In genomic region chr12:14362347-14362746, GRCh38 we compare ENCODE assay signal across 18 cellular contexts. TPM values are rescaled to one million over a fixed set of nuclear protein-coding genes. Genes with fewer than 3 reads are reported as not detected.
A peak's percentile ranks its signal among the peaks of the same experiment; 100 is the strongest.
DNase-seq lines count a peak whose midpoint lies in the region; ATAC-seq and TF ChIP-seq lines count a peak whose summit lies in the region.
"Had no signal": no experiment of that assay in that cellular context is flagged by ENCODE, and none has a peak within 500 bp of the region (broad histone marks: within the 10 kb centered on the region; RNA-seq: fewer than 3 reads in every experiment).

No MANE protein-coding gene starts in this region.

- peaks cover 5% of the 10 kb centered on the region; the same call in 1 of the 2 replicates for H3F3A ChIP-seq in OCI-LY1 (ENCODE audit: insufficient read depth, low read length)

- H3K27ac Mint-ChIP-seq in activated CD4-positive, alpha-beta T cell treated with anti-CD3 and anti-CD28 coated beads for 36 hours = peak overlapping the region; percentile 39
- H3K27ac Mint-ChIP-seq in stimulated activated memory B cell treated with anti-CD40 and anti-IgM and Interleukin-4, amounts not matched to agents 10 μg/mL and 1 μg/mL and 100 μg/mL, for 72 hours = peak overlapping the region; percentile 87
- H3K27ac Mint-ChIP-seq: GM23338, mesothelial cell of epicardium had no signal

- POLR2A ChIA-PET in activated CD4-positive, alpha-beta T cell treated with anti-CD3 and anti-CD28 coated beads for 36 hours (lab: Charles Lee) = no interaction called here

- H3K79me2 ChIP-seq in OCI-LY1 (ENCODE audit: insufficient read depth, low read length) = peaks cover 13% of the 10 kb centered on the region

- H2AFZ ChIP-seq in OCI-LY1 (ENCODE audit: low read length) = no peak overlapping the region
- H2AFZ ChIP-seq: GM23338 had no signal

- H3K27me3 Mint-ChIP-seq in activated CD4-positive, alpha-beta T cell treated with anti-CD3 and anti-CD28 coated beads for 36 hours = no peaks in the 10 kb centered on the region
- H3K27me3 Mint-ChIP-seq in stimulated activated memory B cell treated with anti-CD40 and anti-IgM and Interleukin-4, amounts not matched to agents 10 μg/mL and 1 μg/mL and 100 μg/mL, for 72 hours = no peaks in the 10 kb centered on the region

- no peaks in the 10 kb centered on the region for H3K9me3 Mint-ChIP-seq in activated CD4-positive, alpha-beta T cell treated with anti-CD3 and anti-CD28 coated beads for 36 hours (ENCODE audit: low read depth)
- peaks cover 6% of the 10 kb centered on the region for H3K9me3 Mint-ChIP-seq in stimulated activated memory B cell treated with anti-CD40 and anti-IgM and Interleukin-4, amounts not matched to agents 10 μg/mL and 1 μg/mL and 100 μg/mL, for 72 hours
- H3K9me3 Mint-ChIP-seq: mesothelial cell of epicardium had no signal

- TF ChIP-seq CTCF in OCI-LY1 (IDR thresholded peaks at IDR 0.05; ENCODE audit: low read length) = no peak

- CTCF ChIA-PET in activated CD4-positive, alpha-beta T cell treated with anti-CD3 and anti-CD28 coated beads for 36 hours (lab: Charles Lee) = interaction anchor here (1.7 to 2.1 kb wide), 2 partner anchors 107 to 124 kb away, joined by 3 to 5 read pairs; no protein-coding TSS in a partner anchor

- H3K9ac ChIP-seq in OCI-LY1 (ENCODE audit: low read length) = no peak overlapping the region

- peak overlapping the region; percentile 64 for H3K27ac ChIP-seq in OCI-LY1 (ENCODE audit: low read depth, low read length, poor library complexity, severe bottlenecking)
- H3K27ac ChIP-seq: SJSA1, stomach, VCaP had no signal

- no peaks in the 10 kb centered on the region; the same call in 1 of the 2 replicates for H3K9me3 ChIP-seq in OCI-LY1 (ENCODE audit: low read length)
- H3K9me3 ChIP-seq: MG63, stomach had no signal

- H3K9me2 ChIP-seq in OCI-LY1 (ENCODE audit: low read depth, low read length) = no peaks in the 10 kb centered on the region

- peaks cover 17% of the 10 kb centered on the region for H3K4me1 Mint-ChIP-seq in activated CD4-positive, alpha-beta T cell treated with anti-CD3 and anti-CD28 coated beads for 36 hours
- H3K4me1 Mint-ChIP-seq in stimulated activated memory B cell treated with anti-CD40 and anti-IgM and Interleukin-4, amounts not matched to agents 10 μg/mL and 1 μg/mL and 100 μg/mL, for 72 hours = peaks cover 26% of the 10 kb centered on the region

- no peak for ATAC-seq in activated CD4-positive, alpha-beta T cell treated with anti-CD3 and anti-CD28 coated beads for 36 hours
- ATAC-seq in GM21447 (IDR thresholded peaks at IDR 0.05; ENCODE audit: unreplicated experiment) (peak; percentile 36), GM19324 (IDR thresholded peaks at IDR 0.05; ENCODE audit: low FRiP score, unreplicated experiment) (no peak), GM21390 (IDR thresholded peaks at IDR 0.05; ENCODE audit: unreplicated experiment) (no peak)
- peak; percentile 46 for ATAC-seq in stimulated activated memory B cell treated with anti-CD40 and anti-IgM and Interleukin-4, amounts not matched to agents 10 μg/mL and 1 μg/mL and 100 μg/mL, for 72 hours
- ATAC-seq: GM23338 had no signal

- peaks cover 39% of the 10 kb centered on the region for H3K4me1 ChIP-seq in OCI-LY1 (ENCODE audit: insufficient read depth, low read length, severe bottlenecking)

- no peak overlapping the region for H3K4me2 ChIP-seq in OCI-LY1 (ENCODE audit: low read length)
- H3K4me2 ChIP-seq: GM23338 had no signal

- H3K4me3 ChIP-seq in OCI-LY1 (ENCODE audit: low read depth, low read length, poor library complexity, severe bottlenecking) = no peak overlapping the region
- H3K4me3 ChIP-seq: GM23338, MG63, SJSA1, stomach had no signal

- no peaks in the 10 kb centered on the region for H3K27me3 ChIP-seq in OCI-LY1 (ENCODE audit: insufficient read depth, low read length)
- H3K27me3 ChIP-seq: MG63, SJSA1, stomach had no signal

- DNase-seq in activated CD4-positive, alpha-beta T cell treated with anti-CD3 and anti-CD28 coated beads for 36 hours = no peak
- DNase-seq in activated CD4-positive, alpha-beta T cell treated with anti-CD3 and anti-CD28 coated beads, Interleukin-2, amount 50 U/mL, for 4 hours = no peak
- DNase-seq in DMS79 (lab: John Stamatoyannopoulos, UW) = no peak
- DNase-seq: 8988T; kidney; MG63; NK-92 treated with Interleukin-12 subunit alpha and Interleukin-12 subunit beta, amount 100 ng/mL, for 24 hours; occipital lobe; stomach had no signal

- intact Hi-C loops in activated CD4-positive, alpha-beta T cell treated with anti-CD3 and anti-CD28 coated beads for 36 hours (cut with DNase I, micrococcal nuclease) = loop anchor here in 1 of 2 experiments (5.0 to 10.0 kb wide), 2 partner anchors 260 to 1168 kb away; partner anchors contain the start of gene EMP1

- H3K36me3 ChIP-seq in OCI-LY1 (ENCODE audit: insufficient read depth, low read length) = peaks cover 11% of the 10 kb centered on the region
- H3K36me3 ChIP-seq: MG63, SJSA1, stomach had no signal

- no peak overlapping the region for H3K4me3 Mint-ChIP-seq in activated CD4-positive, alpha-beta T cell treated with anti-CD3 and anti-CD28 coated beads for 36 hours
- peak overlapping the region; percentile 21 for H3K4me3 Mint-ChIP-seq in stimulated activated memory B cell treated with anti-CD40 and anti-IgM and Interleukin-4, amounts not matched to agents 10 μg/mL and 1 μg/mL and 100 μg/mL, for 72 hours
- H3K4me3 Mint-ChIP-seq: GM23338, mesothelial cell of epicardium had no signal

- H3K36me3 Mint-ChIP-seq in activated CD4-positive, alpha-beta T cell treated with anti-CD3 and anti-CD28 coated beads for 36 hours (ENCODE audit: low read depth) = peaks cover 9% of the 10 kb centered on the region
- peaks cover 8% of the 10 kb centered on the region for H3K36me3 Mint-ChIP-seq in stimulated activated memory B cell treated with anti-CD40 and anti-IgM and Interleukin-4, amounts not matched to agents 10 μg/mL and 1 μg/mL and 100 μg/mL, for 72 hours

- H4K20me1 ChIP-seq in OCI-LY1 (ENCODE audit: insufficient read depth, low read length) = no peaks in the 10 kb centered on the region

RNA-seq across cellular contexts. Expression of gene ATF7IP, which starts 3.1 kb away (rescaled TPM):
- 100 to 1,000 TPM in 1 of 2 experiments, 10 to 100 TPM in 1; 81.3 to 101 TPM for total RNA-seq in activated CD4-positive, alpha-beta T cell treated with anti-CD3 and anti-CD28 coated beads for 36 hours

Comparison
In these comparisons a context has a peak if more than half of its experiments do, and no peak if none do; other contexts are left out.
1. ATAC-seq: peak in GM21447 (single experiment) and stimulated activated memory B cell treated with anti-CD40 and anti-IgM and Interleukin-4, amounts not matched to agents 10 μg/mL and 1 μg/mL and 100 μg/mL, for 72 hours (single experiment); none in activated CD4-positive, alpha-beta T cell treated with anti-CD3 and anti-CD28 coated beads for 36 hours (single experiment), GM19324 (single experiment) and GM21390 (single experiment).